Comparison of ENCODE assay signal across 8 cellular contexts in genomic region chr1:8421721-8422120, GRCh38.
A peak's percentile ranks its signal among the peaks of the same experiment; 100 is the strongest.
DNase-seq lines count a peak whose midpoint lies in the region; ATAC-seq and TF ChIP-seq lines count a peak whose summit lies in the region.
"Had no signal": no experiment of that assay in that cellular context is flagged by ENCODE, and none has a peak within 500 bp of the region (broad histone marks: within the 10 kb centered on the region; RNA-seq: fewer than 3 reads in every experiment).

No MANE protein-coding gene starts in this region.

- in situ Hi-C loops in transverse colon (cut with MboI; ENCODE audit: low pct_ligation_motif_present in 1 of 4, low pct_unique_long_range_greater_than_20kb in 1 of 4, low sequenced_read_pairs in 3 of 4), result no loop called here

- H3K36me3 ChIP-seq in HUES6 (ENCODE audit: control insufficient read depth, insufficient read depth, low read length), result peaks cover 31% of the 10 kb centered on the region; the same call in 1 of the 2 replicates
- peaks cover 35% of the 10 kb centered on the region for H3K36me3 ChIP-seq in lower lobe of right lung
- H3K36me3 ChIP-seq in transverse colon, result no peaks in the 10 kb centered on the region

- WGBS in transverse colon (ENCODE audit: low coverage in 1 of 2), 2 donors, result 25 to 28% methylated on average over 6 of the region's 6 CpGs

- POLR2A ChIA-PET in activated CD4-positive, alpha-beta T cell treated with anti-CD3 and anti-CD28 coated beads, Interleukin-2, amount 10 ng/mL, durations not matched to agents 7 days and 5 days (lab: Charles Lee), result no interaction called here

- H3K4me3 ChIP-seq in HUES6 (ENCODE audit: low read depth, low read length) (peak overlapping the region; percentile 73), lower lobe of right lung (peak overlapping the region; percentile 71), transverse colon (peak overlapping the region; percentile 81 to 97 (median 91))

- no peak overlapping the region for H3K27ac Mint-ChIP-seq in activated CD4-positive, alpha-beta T cell treated with anti-CD3 and anti-CD28 coated beads, Interleukin-2, amount 10 ng/mL, durations not matched to agents 7 days and 5 days

- no peak overlapping the region for H3K27ac ChIP-seq in HUES6 (ENCODE audit: low read depth, low read length)
- peak overlapping the region; percentile 94 for H3K27ac ChIP-seq in lower lobe of right lung
- H3K27ac ChIP-seq in transverse colon, result peak overlapping the region; percentile 98 to 100 (median 99)

- H3K9me3 Mint-ChIP-seq in activated CD4-positive, alpha-beta T cell treated with anti-CD3 and anti-CD28 coated beads, Interleukin-2, amount 10 ng/mL, durations not matched to agents 7 days and 5 days, result no peaks in the 10 kb centered on the region

- intact Hi-C loops in lower lobe of right lung (cut with DNase I), result no loop called here
- intact Hi-C loops in transverse colon (cut with DNase I; ENCODE audit: low total_unique reads), result loop anchor here (10.0 kb wide), 1 partner anchor 303 kb away; no protein-coding TSS in a partner anchor

- DNase-seq in cerebellum (ENCODE audit: low spot score), result peak; percentile 64
- no peak for DNase-seq in lower lobe of right lung
- peak; percentile 22 for DNase-seq in transverse colon
- no peak for DNase-seq in activated CD4-positive, alpha-beta T cell treated with anti-CD3 and anti-CD28 coated beads, Interleukin-2, amount 10 ng/mL, durations not matched to agents 7 days and 5 days
- DNase-seq: T-helper 9 cell had no signal

- H3K9me3 ChIP-seq in HUES6 (ENCODE audit: control insufficient read depth, insufficient read depth, low read depth, low read length) (no peaks in the 10 kb centered on the region), lower lobe of right lung (no peaks in the 10 kb centered on the region), transverse colon (no peaks in the 10 kb centered on the region)

- H3K27me3 ChIP-seq in HUES6 (ENCODE audit: control insufficient read depth, insufficient read depth, low read length) (no peaks in the 10 kb centered on the region), lower lobe of right lung (ENCODE audit: low read depth) (no peaks in the 10 kb centered on the region), transverse colon (no peaks in the 10 kb centered on the region)

- H3K9ac ChIP-seq in HUES6 (ENCODE audit: low read length), result no peak overlapping the region

- H3K4me1 ChIP-seq in HUES6 (ENCODE audit: control insufficient read depth, insufficient read depth, low read length) (peaks cover 75% of the 10 kb centered on the region), lower lobe of right lung (peaks cover 67% of the 10 kb centered on the region), transverse colon (peaks cover 27 to 78% (median 62%) of the 10 kb centered on the region in 4 donors)

- peaks cover 34% of the 10 kb centered on the region for H3K36me3 Mint-ChIP-seq in activated CD4-positive, alpha-beta T cell treated with anti-CD3 and anti-CD28 coated beads, Interleukin-2, amount 10 ng/mL, durations not matched to agents 7 days and 5 days (ENCODE audit: low read depth)

- TF ChIP-seq POLR2A in transverse colon (IDR thresholded peaks at IDR 0.05), result no peak

- no peak overlapping the region for H3K4me3 Mint-ChIP-seq in activated CD4-positive, alpha-beta T cell treated with anti-CD3 and anti-CD28 coated beads, Interleukin-2, amount 10 ng/mL, durations not matched to agents 7 days and 5 days

- TF ChIP-seq EP300 in transverse colon (IDR thresholded peaks at IDR 0.05; ENCODE audit: low read depth), result no peak

- CTCF ChIA-PET in activated CD4-positive, alpha-beta T cell treated with anti-CD3 and anti-CD28 coated beads, Interleukin-2, amount 10 ng/mL, durations not matched to agents 7 days and 5 days (lab: Charles Lee), result interaction anchor here (0.6 to 3.1 kb wide), 5 partner anchors 9 to 305 kb away, joined by 3 to 11 read pairs (median 5); no protein-coding TSS in a partner anchor

- no peaks in the 10 kb centered on the region for H3K27me3 Mint-ChIP-seq in activated CD4-positive, alpha-beta T cell treated with anti-CD3 and anti-CD28 coated beads, Interleukin-2, amount 10 ng/mL, durations not matched to agents 7 days and 5 days

- peaks cover 27% of the 10 kb centered on the region for H3K4me1 Mint-ChIP-seq in activated CD4-positive, alpha-beta T cell treated with anti-CD3 and anti-CD28 coated beads, Interleukin-2, amount 10 ng/mL, durations not matched to agents 7 days and 5 days

- ATAC-seq in lower lobe of right lung (no peak), GM19452 (IDR thresholded peaks at IDR 0.05; ENCODE audit: unreplicated experiment) (no peak), HG02852 (IDR thresholded peaks at IDR 0.05; ENCODE audit: unreplicated experiment) (no peak)

- TF ChIP-seq CTCF in lower lobe of right lung (IDR thresholded peaks at IDR 0.05) (no peak), transverse colon (IDR thresholded peaks at IDR 0.05) (no peak)

Comparison
In these comparisons a context has a peak if more than half of its experiments do, and no peak if none do; other contexts are left out.
1. DNase-seq: peak in cerebellum (single experiment) and transverse colon (single experiment); none in lower lobe of right lung (single experiment) and activated CD4-positive, alpha-beta T cell treated with anti-CD3 and anti-CD28 coated beads, Interleukin-2, amount 10 ng/mL, durations not matched to agents 7 days and 5 days (single experiment).
2. Peak in every context shown above with its lines, with median percentiles within 50 percentile points of each other: H3K4me3 ChIP-seq.